ENCODE assay signal across 16 cellular contexts in genomic region chr9:133124123-133124948, GRCh38. TPM values are rescaled to one million over a fixed set of nuclear protein-coding genes. Genes with fewer than 3 reads are reported as not detected.
DNase-seq lines count a peak whose midpoint lies in the region; ATAC-seq and TF ChIP-seq lines count a peak whose summit lies in the region.
"Had no signal": no experiment of that assay in that cellular context is flagged by ENCODE, and none has a peak within 500 bp of the region (broad histone marks: within the 10 kb centered on the region; RNA-seq: fewer than 3 reads in every experiment).

No MANE protein-coding gene starts in this region.

- peak overlapping the region; percentile 58 for H3K27ac Mint-ChIP-seq in T-helper 1 cell treated with Interleukin-12 subunit alpha and Interleukin-12 subunit beta and Interleukin-4 antibody, amounts not matched to agents 30 μg/mL and 1 μg/mL, for 36 hours
- H3K27ac Mint-ChIP-seq in Calu3 (ENCODE audit: unreplicated experiment) = peak overlapping the region; percentile 14
- peak overlapping the region; percentile 2 to 69 (median 54) for H3K27ac Mint-ChIP-seq in brain
- peak overlapping the region; percentile 74 to 90 for H3K27ac Mint-ChIP-seq in natural killer cell treated with Interleukin-12 subunit alpha and Interleukin-12 subunit beta and Interleukin-15 and Interleukin-18, amount 100 ng/mL, for 72 hours
- H3K27ac Mint-ChIP-seq: GM23338 had no signal

- peaks cover 47% of the 10 kb centered on the region for H3K4me1 Mint-ChIP-seq in T-helper 1 cell treated with Interleukin-12 subunit alpha and Interleukin-12 subunit beta and Interleukin-4 antibody, amounts not matched to agents 30 μg/mL and 1 μg/mL, for 36 hours (ENCODE audit: low read depth)
- H3K4me1 Mint-ChIP-seq in Calu3 (ENCODE audit: low read depth, unreplicated experiment) = peaks cover 25% of the 10 kb centered on the region
- H3K4me1 Mint-ChIP-seq in brain = peaks cover 61% of the 10 kb centered on the region
- peaks cover 49 to 66% of the 10 kb centered on the region in 2 donors for H3K4me1 Mint-ChIP-seq in natural killer cell treated with Interleukin-12 subunit alpha and Interleukin-12 subunit beta and Interleukin-15 and Interleukin-18, amount 100 ng/mL, for 72 hours (ENCODE audit: low read depth in 2 of 2)

- CTCF ChIA-PET in Calu3 (lab: Charles Lee) = no interaction called here

- TF ChIP-seq CTCF in Calu3 (IDR thresholded peaks at IDR 0.05; ENCODE audit: unreplicated experiment) (no peak), brain (conservative IDR thresholded peaks at IDR 0.05) (no peak)

- ATAC-seq in natural killer cell treated with Interleukin-12 subunit alpha and Interleukin-12 subunit beta and Interleukin-15 and Interleukin-18, amount 100 ng/mL, for 72 hours = no peak
- ATAC-seq in GM19463 (IDR thresholded peaks at IDR 0.05; ENCODE audit: unreplicated experiment) (no peak), sciatic nerve (no peak)
- ATAC-seq: esophagus mucosa, GM23338, left lobe of liver, PC-3 had no signal

- H3K27me3 Mint-ChIP-seq in T-helper 1 cell treated with Interleukin-12 subunit alpha and Interleukin-12 subunit beta and Interleukin-4 antibody, amounts not matched to agents 30 μg/mL and 1 μg/mL, for 36 hours (ENCODE audit: low read depth) = no peaks in the 10 kb centered on the region
- H3K27me3 Mint-ChIP-seq in Calu3 (ENCODE audit: unreplicated experiment) (no peaks in the 10 kb centered on the region), brain (no peaks in the 10 kb centered on the region)
- no peaks in the 10 kb centered on the region for H3K27me3 Mint-ChIP-seq in natural killer cell treated with Interleukin-12 subunit alpha and Interleukin-12 subunit beta and Interleukin-15 and Interleukin-18, amount 100 ng/mL, for 72 hours

- peak overlapping the region; percentile 5 for H3K4me3 Mint-ChIP-seq in T-helper 1 cell treated with Interleukin-12 subunit alpha and Interleukin-12 subunit beta and Interleukin-4 antibody, amounts not matched to agents 30 μg/mL and 1 μg/mL, for 36 hours
- H3K4me3 Mint-ChIP-seq in Calu3 (ENCODE audit: low read depth, unreplicated experiment) (no peak overlapping the region), brain (peak overlapping the region in 2 of 5 experiments; percentile 0 to 6)
- H3K4me3 Mint-ChIP-seq in natural killer cell treated with Interleukin-12 subunit alpha and Interleukin-12 subunit beta and Interleukin-15 and Interleukin-18, amount 100 ng/mL, for 72 hours = peak overlapping the region; percentile 72
- H3K4me3 Mint-ChIP-seq: GM23338 had no signal

- DNase-seq in T-helper 1 cell (no peak), Calu3 (no peak), SW480 (ENCODE audit: low spot score) (no peak), sciatic nerve (ENCODE audit: low spot score) (no peak)
- DNase-seq in natural killer cell treated with Interleukin-12 subunit alpha and Interleukin-12 subunit beta and Interleukin-15 and Interleukin-18, amount 100 ng/mL, for 72 hours (ENCODE audit: low spot score) = no peak
- DNase-seq: Caco-2, hypothalamus, NCI-H1417, NCI-H446 treated with DMSO at 0.1 percent for 48 hours, PC-3 had no signal

- no TSS peak for BruUV-seq in Calu3 (replicated peaks; lab: Mats Ljungman, UMichigan)

- no peaks in the 10 kb centered on the region for H3K9me3 Mint-ChIP-seq in T-helper 1 cell treated with Interleukin-12 subunit alpha and Interleukin-12 subunit beta and Interleukin-4 antibody, amounts not matched to agents 30 μg/mL and 1 μg/mL, for 36 hours
- H3K9me3 Mint-ChIP-seq in Calu3 (ENCODE audit: low read depth, unreplicated experiment) (no peaks in the 10 kb centered on the region), brain (no peaks in the 10 kb centered on the region)
- H3K9me3 Mint-ChIP-seq in natural killer cell treated with Interleukin-12 subunit alpha and Interleukin-12 subunit beta and Interleukin-15 and Interleukin-18, amount 100 ng/mL, for 72 hours = no peaks in the 10 kb centered on the region
- H3K9me3 Mint-ChIP-seq: GM23338 had no signal

- intact Hi-C loops in Calu3 (cut with micrococcal nuclease; ENCODE audit: unreplicated experiment) (no loop called here), sciatic nerve (cut with DNase I) (no loop called here)

- H3K36me3 Mint-ChIP-seq in T-helper 1 cell treated with Interleukin-12 subunit alpha and Interleukin-12 subunit beta and Interleukin-4 antibody, amounts not matched to agents 30 μg/mL and 1 μg/mL, for 36 hours (ENCODE audit: low read depth) = peaks cover 16% of the 10 kb centered on the region
- H3K36me3 Mint-ChIP-seq in Calu3 (ENCODE audit: insufficient read depth, unreplicated experiment) (peaks cover 16% of the 10 kb centered on the region), brain (no peaks in the 10 kb centered on the region)
- H3K36me3 Mint-ChIP-seq in natural killer cell treated with Interleukin-12 subunit alpha and Interleukin-12 subunit beta and Interleukin-15 and Interleukin-18, amount 100 ng/mL, for 72 hours = no peaks in the 10 kb centered on the region

RNA-seq across cellular contexts. Expression of gene RALGDS, which starts 3.3 kb away (rescaled TPM):
- total RNA-seq in Calu3 (2022) (13.7 and 18.2 TPM in 2 replicates), sciatic nerve (59.7 TPM)
- polyA plus RNA-seq in brain (ENCODE audit: insufficient read depth, low read depth, low replicate concordance) = 168 TPM
- 100 to 1,000 TPM; 138 to 159 TPM for total RNA-seq in natural killer cell treated with Interleukin-12 subunit alpha and Interleukin-12 subunit beta and Interleukin-15 and Interleukin-18, amount 100 ng/mL, for 72 hours

RNA-seq across cellular contexts. Expression of gene GBGT1, which starts 39.4 kb away (rescaled TPM):
- total RNA-seq in Calu3 (2022) (not detected in 2 replicates), sciatic nerve (23.2 TPM)
- polyA plus RNA-seq in brain (ENCODE audit: insufficient read depth, low read depth, low replicate concordance) = 6.6 TPM
- 1 to 10 TPM; 4.1 to 7.2 TPM for total RNA-seq in natural killer cell treated with Interleukin-12 subunit alpha and Interleukin-12 subunit beta and Interleukin-15 and Interleukin-18, amount 100 ng/mL, for 72 hours
- total RNA-seq: PC-3 had no signal

Comparison
In these comparisons a context has a peak if more than half of its experiments do, and no peak if none do; other contexts are left out.
1. H3K27ac Mint-ChIP-seq: peak in every context shown above with its lines; median percentile 82 in natural killer cell treated with Interleukin-12 subunit alpha and Interleukin-12 subunit beta and Interleukin-15 and Interleukin-18, amount 100 ng/mL, for 72 hours; 58 in T-helper 1 cell treated with Interleukin-12 subunit alpha and Interleukin-12 subunit beta and Interleukin-4 antibody, amounts not matched to agents 30 μg/mL and 1 μg/mL, for 36 hours; 54 in brain; 14 in Calu3.